38 cellular contexts compared by ENCODE assay signal in the genomic region with DNA sequence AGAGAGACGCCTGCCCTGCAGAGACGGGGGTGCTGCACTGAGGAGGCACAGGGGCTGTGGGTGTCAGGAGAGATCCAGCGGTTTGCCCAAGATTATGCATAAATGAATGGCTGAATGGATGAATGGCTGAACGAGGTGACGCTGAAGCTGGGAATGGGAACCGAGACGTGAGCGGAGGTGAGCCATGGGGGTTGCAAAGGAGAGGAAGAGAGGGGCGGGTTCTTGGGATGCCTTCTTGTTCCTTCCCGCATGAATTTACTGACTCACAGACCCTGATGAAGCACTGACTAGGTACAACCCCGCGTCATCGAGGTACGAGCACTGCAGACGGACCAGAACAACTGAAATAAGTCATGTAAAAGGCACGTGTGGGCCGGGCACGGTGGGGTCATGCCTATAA. TPM values are rescaled to one million over a fixed set of nuclear protein-coding genes. Genes with fewer than 3 reads are reported as not detected.
"Had no signal": no experiment of that assay in that cellular context is flagged by ENCODE, and none has a peak within 500 bp of the region (broad histone marks: within the 10 kb centered on the region; RNA-seq: fewer than 3 reads in every experiment).

No MANE protein-coding gene starts in this region.

- DNase-seq: activated CD4-positive, alpha-beta memory T cell treated with anti-CD3 and anti-CD28 coated beads, Interleukin-2, amount 10 ng/mL, durations not matched to agents 7 days and 5 days; activated CD4-positive, alpha-beta T cell treated with anti-CD3 and anti-CD28 coated beads for 1 hour; activated CD4-positive, alpha-beta T cell treated with anti-CD3 and anti-CD28 coated beads for 48 hours; activated CD4-positive, CD25-positive, alpha-beta regulatory T cell; activated CD8-positive, alpha-beta memory T cell treated with anti-CD3 and anti-CD28 coated beads for 24 hours; activated CD8-positive, alpha-beta memory T cell treated with anti-CD3 and anti-CD28 coated beads, Interleukin-2, amount 10 ng/mL, durations not matched to agents 7 days and 5 days; activated CD8-positive, alpha-beta memory T cell treated with anti-CD3 and anti-CD28 coated beads, Interleukin-2, amount 50 U/mL, for 48 hours; activated effector memory CD4-positive, alpha-beta T cell treated with Interleukin-2 at 50 U/mL for 16 hours; activated naive CD8-positive, alpha-beta T cell treated with anti-CD3 and anti-CD28 coated beads, Interleukin-2, amount 10 ng/mL, durations not matched to agents 7 days and 5 days; activated T-cell treated with anti-CD3 and anti-CD28 coated beads, Interleukin-2, amount 50 U/mL, for 48 hours; amygdala; NCI-H1092 treated with DMSO at 0.1 percent for 48 hours; NCI-H1417; NCI-H146; NCI-H187; NCI-H2029 treated with DMSO at 0.1 percent for 48 hours; NCI-H2107; NCI-H2171; NCI-H510A; NCI-H526; NCI-H748 treated with DMSO at 0.1 percent for 48 hours; NK-92 treated with Interleukin-12 subunit alpha and Interleukin-12 subunit beta, amount 100 ng/mL, for 24 hours; OCI-M1; SHP77 treated with DMSO at 0.1 percent for 48 hours; SK-N-SH; T-cell; T-helper 2 cell; T-helper 9 cell; WERI-Rb-1 had no signal

- H3K27ac ChIP-seq: SJSA1, WERI-Rb-1 had no signal

- H3K9me2 ChIP-seq: SK-N-SH had no signal

- H3K9me3 ChIP-seq: SJSA1, SK-N-SH had no signal

- H3K9ac ChIP-seq: SK-N-SH had no signal

- H3K9me3 Mint-ChIP-seq: activated CD4-positive, alpha-beta memory T cell treated with anti-CD3 and anti-CD28 coated beads, Interleukin-2, amount 10 ng/mL, durations not matched to agents 7 days and 5 days; activated naive CD4-positive, alpha-beta T cell treated with anti-CD3 and anti-CD28 coated beads, Interleukin-2, amount 50 U/mL, for 24 hours; activated naive CD8-positive, alpha-beta T cell treated with anti-CD3 and anti-CD28 coated beads, Interleukin-2, amount 10 ng/mL, durations not matched to agents 7 days and 5 days; brain; T-cell had no signal

- H3K27ac Mint-ChIP-seq: activated CD4-positive, alpha-beta memory T cell treated with anti-CD3 and anti-CD28 coated beads, Interleukin-2, amount 10 ng/mL, durations not matched to agents 7 days and 5 days; activated CD8-positive, alpha-beta memory T cell treated with anti-CD3 and anti-CD28 coated beads, Interleukin-2, amount 10 ng/mL, durations not matched to agents 7 days and 5 days; activated naive CD4-positive, alpha-beta T cell treated with anti-CD3 and anti-CD28 coated beads, Interleukin-2, amount 50 U/mL, for 24 hours; activated naive CD8-positive, alpha-beta T cell treated with anti-CD3 and anti-CD28 coated beads, Interleukin-2, amount 10 ng/mL, durations not matched to agents 7 days and 5 days; T-cell had no signal

- H3K4me3 ChIP-seq: K562, SJSA1 had no signal

- H3K27me3 ChIP-seq: SJSA1 had no signal

- ATAC-seq: activated CD8-positive, alpha-beta memory T cell treated with anti-CD3 and anti-CD28 coated beads, Interleukin-2, amount 10 ng/mL, durations not matched to agents 7 days and 5 days; K562; Panc1; T-cell had no signal

- H3K27me3 Mint-ChIP-seq: activated CD4-positive, alpha-beta memory T cell treated with anti-CD3 and anti-CD28 coated beads, Interleukin-2, amount 10 ng/mL, durations not matched to agents 7 days and 5 days; activated CD8-positive, alpha-beta memory T cell treated with anti-CD3 and anti-CD28 coated beads, Interleukin-2, amount 10 ng/mL, durations not matched to agents 7 days and 5 days; activated naive CD4-positive, alpha-beta T cell treated with anti-CD3 and anti-CD28 coated beads, Interleukin-2, amount 50 U/mL, for 24 hours; activated naive CD8-positive, alpha-beta T cell treated with anti-CD3 and anti-CD28 coated beads, Interleukin-2, amount 10 ng/mL, durations not matched to agents 7 days and 5 days; T-cell had no signal

- H3K4me3 Mint-ChIP-seq: activated CD4-positive, alpha-beta memory T cell treated with anti-CD3 and anti-CD28 coated beads, Interleukin-2, amount 10 ng/mL, durations not matched to agents 7 days and 5 days; activated CD8-positive, alpha-beta memory T cell treated with anti-CD3 and anti-CD28 coated beads, Interleukin-2, amount 10 ng/mL, durations not matched to agents 7 days and 5 days; activated naive CD4-positive, alpha-beta T cell treated with anti-CD3 and anti-CD28 coated beads, Interleukin-2, amount 50 U/mL, for 24 hours; activated naive CD8-positive, alpha-beta T cell treated with anti-CD3 and anti-CD28 coated beads, Interleukin-2, amount 10 ng/mL, durations not matched to agents 7 days and 5 days; brain; T-cell had no signal

- H3K4me1 Mint-ChIP-seq: brain had no signal

- H3K4me2 ChIP-seq: SK-N-SH had no signal

RNA-seq across cellular contexts. Expression of a gene that starts 30.8 kb away (rescaled TPM):
- total RNA-seq: bronchial epithelial cell had no signal

RNA-seq across cellular contexts. Expression of a gene that starts 58.9 kb away (rescaled TPM):
- total RNA-seq: activated CD4-positive, alpha-beta memory T cell treated with anti-CD3 and anti-CD28 coated beads, Interleukin-2, amount 10 ng/mL, durations not matched to agents 7 days and 5 days; activated CD8-positive, alpha-beta memory T cell treated with anti-CD3 and anti-CD28 coated beads, Interleukin-2, amount 10 ng/mL, durations not matched to agents 7 days and 5 days; activated naive CD8-positive, alpha-beta T cell treated with anti-CD3 and anti-CD28 coated beads, Interleukin-2, amount 10 ng/mL, durations not matched to agents 7 days and 5 days; bronchial epithelial cell; M059J; RPMI7951; SJSA1; T-cell had no signal
- polyA plus RNA-seq: adipose tissue, SK-N-SH had no signal
